Comparison of ENCODE assay signal across 21 cellular contexts in the genomic region with DNA sequence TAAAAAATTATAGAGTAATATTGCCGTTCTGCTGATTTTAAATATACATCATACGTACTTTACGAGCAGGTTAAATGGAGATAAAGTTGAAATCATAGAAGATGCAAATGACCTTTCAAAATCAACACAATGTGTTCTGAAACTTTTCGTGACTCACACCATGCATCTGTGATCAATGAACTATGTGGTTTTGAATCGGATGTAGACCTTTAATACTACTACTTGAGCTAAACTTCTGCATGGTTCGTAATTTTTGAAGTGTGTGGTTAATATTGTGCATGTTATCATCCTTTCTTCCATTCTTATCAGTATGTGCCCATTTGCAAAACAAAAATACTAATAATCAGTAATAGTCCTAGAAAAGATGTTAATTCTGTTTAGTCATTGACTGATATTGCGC. TPM values are rescaled to one million over a fixed set of nuclear protein-coding genes. Genes with fewer than 3 reads are reported as not detected.
A peak's percentile ranks its signal among the peaks of the same experiment; 100 is the strongest.
DNase-seq lines count a peak whose midpoint lies in the region; ATAC-seq, FAIRE-seq and TF ChIP-seq lines count a peak whose summit lies in the region.
"Had no signal": no experiment of that assay in that cellular context is flagged by ENCODE, and none has a peak within 500 bp of the region (broad histone marks: within the 10 kb centered on the region; RNA-seq: fewer than 3 reads in every experiment).

No MANE protein-coding gene starts in this region.

- DNase-seq in CD8-positive, alpha-beta memory T cell, result no peak
- DNase-seq in K562 (ENCODE audit: extremely low read depth in 1 of 4, low spot score in 3 of 4), result no peak
- no peak for DNase-seq in H54 (ENCODE audit: insufficient read length, low spot score)
- DNase-seq in smooth muscle cell (lab: John Stamatoyannopoulos, UW; ENCODE audit: unreplicated experiment), result no peak
- no peak for DNase-seq in lower lobe of right lung
- DNase-seq in GM19238 (ENCODE audit: insufficient read length, low spot score), result no peak
- DNase-seq: activated effector memory CD4-positive, alpha-beta T cell treated with anti-CD3 and anti-CD28 coated beads, Interleukin-2, amount 50 U/mL, for 16 hours; caudate nucleus; H9; left cardiac atrium; NCI-H226; stimulated activated naive B cell treated with anti-CD40 and anti-IgM and Interleukin-4, amounts not matched to agents 10 μg/mL and 1 μg/mL and 100 μg/mL, for 72 hours; trophoblast cell had no signal

- H3K27ac ChIP-seq in CD8-positive, alpha-beta memory T cell (ENCODE audit: low read depth, low read length), result no peak overlapping the region
- H3K27ac ChIP-seq in K562 (ENCODE audit: extremely low read depth, low read depth, low read length) (no peak overlapping the region), smooth muscle cell (ENCODE audit: low read depth) (no peak overlapping the region), lower lobe of right lung (no peak overlapping the region)
- H3K27ac ChIP-seq: esophagus muscularis mucosa had no signal

- no peaks in the 10 kb centered on the region for H3K9me3 Mint-ChIP-seq in CD8-positive, alpha-beta memory T cell
- H3K9me3 Mint-ChIP-seq: stimulated activated naive B cell treated with anti-CD40 and anti-IgM and Interleukin-4, amounts not matched to agents 10 μg/mL and 1 μg/mL and 100 μg/mL, for 72 hours; T-helper 2 cell treated with Interferon-gamma antibody and Interleukin-4, amounts not matched to agents 5 μg/mL and 100 μg/mL, for 36 hours had no signal

- WGBS in K562 (ENCODE audit: insufficient coverage, low coverage, missing lambda C conversion rate), result 1% methylated on average over 7 of the region's 7 CpGs
- 90% methylated on average over 7 of the region's 7 CpGs for WGBS in smooth muscle cell (ENCODE audit: low lambda C conversion rate)

- H3K4me1 ChIP-seq in CD8-positive, alpha-beta memory T cell (ENCODE audit: insufficient read depth, low read length), result peaks cover 16% of the 10 kb centered on the region
- H3K4me1 ChIP-seq in K562 (replicated peaks in 1 of 2; ENCODE audit: control insufficient read depth in 2 of 2, insufficient read depth in 2 of 2, low read length in 2 of 2), result no peaks in the 10 kb centered on the region
- H3K4me1 ChIP-seq in smooth muscle cell (ENCODE audit: low read depth), result no peaks in the 10 kb centered on the region
- H3K4me1 ChIP-seq in lower lobe of right lung, result no peaks in the 10 kb centered on the region

- no peaks in the 10 kb centered on the region for H3K36me3 Mint-ChIP-seq in CD8-positive, alpha-beta memory T cell
- H3K36me3 Mint-ChIP-seq: stimulated activated naive B cell treated with anti-CD40 and anti-IgM and Interleukin-4, amounts not matched to agents 10 μg/mL and 1 μg/mL and 100 μg/mL, for 72 hours had no signal

- H2AFZ ChIP-seq in K562 (ENCODE audit: low read depth, low read length), result no peak overlapping the region
- H2AFZ ChIP-seq in smooth muscle cell (ENCODE audit: low read depth), result no peak overlapping the region

- no peaks in the 10 kb centered on the region for H3K9me1 ChIP-seq in K562 (ENCODE audit: control insufficient read depth, insufficient read depth, low read length)

- TF ChIP-seq CTCF in K562 (IDR thresholded peaks at IDR 0.05 in 2 of 3, conservative IDR thresholded peaks at IDR 0.05 in 1 of 3; ENCODE audit: insufficient read depth in 2 of 3, low read depth in 1 of 3, low read length in 3 of 3) (no peak), smooth muscle cell (IDR thresholded peaks at IDR 0.05; ENCODE audit: borderline replicate concordance, insufficient read depth, poor library complexity, severe bottlenecking) (no peak), lower lobe of right lung (IDR thresholded peaks at IDR 0.05) (no peak)

- POLR2A ChIA-PET in CD8-positive, alpha-beta memory T cell (lab: Charles Lee), result no interaction called here
- POLR2A ChIA-PET in K562 (lab: Yijun Ruan, JAX), result no interaction called here

- TF ChIP-seq RAD21 in K562 (CRISPR knock-in tag; conservative IDR thresholded peaks at IDR 0.05 in 1 of 2, IDR thresholded peaks at IDR 0.05 in 1 of 2), result no peak

- BruUV-seq in K562 (replicated peaks; lab: Mats Ljungman, UMichigan), result no TSS peak

- H3K4me1 Mint-ChIP-seq in CD8-positive, alpha-beta memory T cell, result peaks cover 27 to 36% (median 33%) of the 10 kb centered on the region in 3 donors
- H3K4me1 Mint-ChIP-seq: H9 had no signal

- peak; percentile 88 for FAIRE-seq in K562 (lab: Jason Lieb, UNC)
- FAIRE-seq in H54 (lab: Jason Lieb, UNC), result no peak
- FAIRE-seq: RCC 7860 had no signal

- no peaks in the 10 kb centered on the region for H3K27me3 ChIP-seq in CD8-positive, alpha-beta memory T cell (ENCODE audit: insufficient read depth, low read length, poor library complexity, severe bottlenecking)
- H3K27me3 ChIP-seq in K562 (ENCODE audit: control insufficient read depth in 2 of 2, insufficient read depth in 2 of 2, low read length in 2 of 2) (peaks cover 6 to 46% of the 10 kb centered on the region in 2 experiments; a peak in 3 of 5 replicates), smooth muscle cell (ENCODE audit: low read depth) (peaks cover 6% of the 10 kb centered on the region), lower lobe of right lung (ENCODE audit: low read depth) (no peaks in the 10 kb centered on the region)
- H3K27me3 ChIP-seq: esophagus muscularis mucosa had no signal

- H3K9ac ChIP-seq in K562 (ENCODE audit: insufficient read depth in 1 of 2, low read depth in 2 of 2, low read length in 2 of 2) (no peak overlapping the region), smooth muscle cell (ENCODE audit: low read depth) (no peak overlapping the region)

- CTCF ChIA-PET in CD8-positive, alpha-beta memory T cell (lab: Charles Lee), result no interaction called here
- CTCF ChIA-PET in K562 (lab: Yijun Ruan, JAX; ENCODE audit: low intra/inter-chr PET ratio), result no interaction called here

- intact Hi-C loops in K562 (cut with micrococcal nuclease) (no loop called here), lower lobe of right lung (cut with DNase I) (no loop called here)

- H3K4me2 ChIP-seq in K562 (ENCODE audit: insufficient read depth, low read length) (no peak overlapping the region), smooth muscle cell (no peak overlapping the region)

- TF ChIP-seq POLR2A in K562 (conservative IDR thresholded peaks at IDR 0.05) (no peak), H54 (IDR thresholded peaks at IDR 0.05; ENCODE audit: low read depth, low read length) (no peak)

- no peak overlapping the region for H3K4me3 ChIP-seq in CD8-positive, alpha-beta memory T cell (ENCODE audit: low read length)
- H3K4me3 ChIP-seq in K562 (no peak overlapping the region), smooth muscle cell (no peak overlapping the region), lower lobe of right lung (no peak overlapping the region)
- H3K4me3 ChIP-seq: esophagus muscularis mucosa had no signal

- no peaks in the 10 kb centered on the region for H3K27me3 Mint-ChIP-seq in CD8-positive, alpha-beta memory T cell

- no peaks in the 10 kb centered on the region for H3K9me3 ChIP-seq in CD8-positive, alpha-beta memory T cell (ENCODE audit: low read length)
- H3K9me3 ChIP-seq in K562 (replicated peaks; ENCODE audit: control insufficient read depth, insufficient read depth, low read depth, low read length), result no peaks in the 10 kb centered on the region
- H3K9me3 ChIP-seq in smooth muscle cell (replicated peaks; ENCODE audit: low read depth), result no peaks in the 10 kb centered on the region
- H3K9me3 ChIP-seq in lower lobe of right lung, result no peaks in the 10 kb centered on the region
- H3K9me3 ChIP-seq: esophagus muscularis mucosa had no signal

- peak overlapping the region in 2 of 8 donors; percentile 7 to 15 for H3K27ac Mint-ChIP-seq in CD8-positive, alpha-beta memory T cell
- H3K27ac Mint-ChIP-seq: H9; nephron; stimulated activated naive B cell treated with anti-CD40 and anti-IgM and Interleukin-4, amounts not matched to agents 10 μg/mL and 1 μg/mL and 100 μg/mL, for 72 hours; T-helper 2 cell treated with Interferon-gamma antibody and Interleukin-4, amounts not matched to agents 5 μg/mL and 100 μg/mL, for 36 hours had no signal

- H3K4me3 Mint-ChIP-seq in CD8-positive, alpha-beta memory T cell, result peak overlapping the region; percentile 12 to 52 (median 34)
- H3K4me3 Mint-ChIP-seq: H9; nephron; stimulated activated naive B cell treated with anti-CD40 and anti-IgM and Interleukin-4, amounts not matched to agents 10 μg/mL and 1 μg/mL and 100 μg/mL, for 72 hours; T-helper 2 cell treated with Interferon-gamma antibody and Interleukin-4, amounts not matched to agents 5 μg/mL and 100 μg/mL, for 36 hours had no signal

- ATAC-seq in GM18511 (IDR thresholded peaks at IDR 0.05; ENCODE audit: unreplicated experiment) (peak; percentile 64), GM21529 (IDR thresholded peaks at IDR 0.05; ENCODE audit: unreplicated experiment) (peak; percentile 47), K562 (no peak), lower lobe of right lung (no peak)
- ATAC-seq: left cardiac atrium, sciatic nerve had no signal

- no peak for TF ChIP-seq EP300 in K562 (IDR thresholded peaks at IDR 0.05; ENCODE audit: low read length)

- no peaks in the 10 kb centered on the region for H4K20me1 ChIP-seq in K562 (replicated peaks; ENCODE audit: control insufficient read depth, insufficient read depth, low read length)
- H4K20me1 ChIP-seq in smooth muscle cell (ENCODE audit: low read depth), result no peaks in the 10 kb centered on the region

- H3K79me2 ChIP-seq in K562 (ENCODE audit: control insufficient read depth, insufficient read depth, low read length) (no peaks in the 10 kb centered on the region), smooth muscle cell (ENCODE audit: low read depth) (no peaks in the 10 kb centered on the region)

- in situ Hi-C loops in K562 (cut with MboI), result loop anchor here (10.0 kb wide), 1 partner anchor 1007 kb away; no protein-coding TSS in a partner anchor

- no peaks in the 10 kb centered on the region for H3F3A ChIP-seq in smooth muscle cell (ENCODE audit: low read depth)

- H3K36me3 ChIP-seq in CD8-positive, alpha-beta memory T cell (ENCODE audit: insufficient read depth, low read length), result no peaks in the 10 kb centered on the region
- H3K36me3 ChIP-seq in K562 (ENCODE audit: control insufficient read depth, insufficient read depth, low read length) (no peaks in the 10 kb centered on the region), smooth muscle cell (ENCODE audit: low read depth) (no peaks in the 10 kb centered on the region), lower lobe of right lung (no peaks in the 10 kb centered on the region)

RNA-seq across cellular contexts. Expression of gene GASK1A, which starts 58.9 kb away (rescaled TPM):
- not detected for total RNA-seq in CD8-positive, alpha-beta memory T cell
- not detected for polyA plus RNA-seq in CD8-positive, alpha-beta memory T cell
- not detected in 2 replicates for total RNA-seq in K562 (2011; cell fraction: chromatin; rRNA removed; ENCODE audit: low replicate concordance)
- total RNA-seq in K562 (2011; cell fraction: nucleolus; rRNA removed), result not detected in 2 replicates
- not detected in 2 replicates for total RNA-seq in K562 (2011; cell fraction: nucleoplasm; rRNA removed)
- total RNA-seq in K562 (2014; rRNA removed), result 0.05 TPM in 1 of 2 replicates, not detected in the other
- total RNA-seq in K562 (2014; rRNA removed; fragmentation: Illumina TruSeq; extraction: Trizol), result 0.10 TPM in 1 of 2 replicates, not detected in the other
- not detected in 2 replicates for total RNA-seq in K562 (2015; rRNA removed; fragmentation: Illumina TruSeq; extraction: Trizol)
- total RNA-seq in K562 (2021), result 0.13 TPM in 1 of 2 replicates, not detected in the other
- 0.04 and 0.07 TPM in 2 replicates for polyA plus RNA-seq in K562 (2011; rRNA removed)
- polyA plus RNA-seq in K562 (2011; cell fraction: cytosol; rRNA removed), result 0.03 and 0.07 TPM in 2 replicates
- polyA plus RNA-seq in K562 (2011; cell fraction: nucleus; rRNA removed), result 0.07 and 0.13 TPM in 2 replicates
- polyA plus RNA-seq in K562 (2012), result 0.03 and 0.40 TPM in 2 replicates
- 0.06 and 0.07 TPM in 2 replicates for polyA plus RNA-seq in K562 (2014; fragmentation: Illumina TruSeq; extraction: Trizol)
- not detected for polyA plus RNA-seq in K562 (2014; fragmentation: Nextera tagmentation; extraction: Ambion mirVana)
- 0.11 TPM in 1 of 2 replicates, not detected in the other for polyA plus RNA-seq in K562 (2014; rRNA removed)
- 0.09 TPM in 1 of 2 replicates, not detected in the other for polyA minus RNA-seq in K562 (2011; rRNA and poly(A)+ RNA removed)
- polyA minus RNA-seq in K562 (2011; cell fraction: cytosol; rRNA and poly(A)+ RNA removed), result not detected in 2 replicates
- polyA minus RNA-seq in K562 (2011; cell fraction: nucleus; rRNA and poly(A)+ RNA removed), result not detected in 2 replicates
- 0.04 and 0.76 TPM in 2 replicates for total RNA-seq in smooth muscle cell
- 0.11 TPM in 1 of 2 replicates, not detected in the other for polyA plus RNA-seq in smooth muscle cell
- 5.9 TPM for total RNA-seq in lower lobe of right lung
- total RNA-seq: SK-MEL-5 had no signal

Comparison
In these comparisons a context has a peak if more than half of its experiments do, and no peak if none do; other contexts are left out.
1. ATAC-seq: peak in GM18511 (single experiment) and GM21529 (single experiment); none in K562 (single experiment) and lower lobe of right lung (0 of 2).